8 cellular contexts compared by ENCODE assay signal in the genomic region with DNA sequence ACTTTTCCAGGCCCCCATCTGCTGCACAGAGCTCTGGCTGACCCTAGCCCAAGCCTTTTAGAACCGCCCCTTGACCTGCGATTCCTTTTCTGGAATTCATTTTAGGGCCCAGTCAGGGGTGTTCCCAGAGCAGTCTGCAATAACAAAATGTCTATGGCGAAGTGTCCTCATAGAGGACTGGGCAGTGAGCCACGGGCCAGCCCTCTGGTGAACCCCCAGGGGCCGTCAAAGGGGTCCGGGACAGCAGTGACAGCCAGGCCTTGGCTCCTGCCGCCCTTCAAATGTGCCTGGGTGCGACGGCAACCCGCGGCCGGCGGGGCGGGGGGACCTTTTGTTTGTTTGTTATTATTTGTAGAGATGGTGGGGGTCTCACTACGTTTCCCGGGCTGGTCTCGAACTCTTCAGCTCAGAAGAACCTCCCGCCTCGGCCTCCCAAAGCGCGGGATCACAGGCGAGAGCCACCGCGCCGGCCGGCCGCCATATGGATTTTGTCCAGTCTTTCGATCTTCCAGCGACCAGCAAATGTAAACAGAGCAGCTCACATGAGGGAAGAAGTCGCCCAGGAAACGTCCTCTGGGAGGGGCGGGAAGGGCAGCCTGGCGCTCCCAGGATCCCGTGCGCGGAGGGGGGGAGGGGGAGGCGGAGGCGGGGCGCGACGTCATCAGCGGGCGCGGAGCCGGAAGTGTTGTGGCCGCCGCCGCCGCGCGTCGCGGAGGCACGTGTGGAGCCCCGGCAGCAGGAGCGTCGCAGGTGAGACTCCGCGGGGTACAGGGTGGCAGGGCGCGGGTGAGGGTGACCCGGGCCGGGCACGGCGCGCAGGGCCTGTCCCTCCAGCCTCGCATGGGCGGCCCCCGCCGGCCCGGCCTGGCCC. TPM values are rescaled to one million over a fixed set of nuclear protein-coding genes. Genes with fewer than 3 reads are reported as not detected.
A peak's percentile ranks its signal among the peaks of the same experiment; 100 is the strongest.
DNase-seq lines count a peak whose midpoint lies in the region; ATAC-seq and TF ChIP-seq lines count a peak whose summit lies in the region.

TSS of gene TRMT61A (plus strand) at position 685 of the 871 bp plus-strand sequence. CDS start 783 bp downstream, outside the sequence.

- POLR2A ChIA-PET in CD4-positive, alpha-beta memory T cell (lab: Charles Lee; ENCODE audit: partially characterized antibody) = interaction anchor here (0.7 to 5.9 kb wide), 10 partner anchors 7 to 195 kb away, joined by 3 to 31 read pairs (median 5); partner anchors contain the start of genes BAG5, CKB, COA8 and EIF5

- peaks cover 0 to 2% of the 10 kb centered on the region in 2 donors for H3K36me3 Mint-ChIP-seq in CD4-positive, alpha-beta memory T cell
- H3K36me3 Mint-ChIP-seq in activated naive CD8-positive, alpha-beta T cell treated with anti-CD3 and anti-CD28 coated beads for 36 hours = peaks cover 12% of the 10 kb centered on the region
- H3K36me3 Mint-ChIP-seq in glutamatergic neuron (ENCODE audit: unreplicated experiment) (no peaks in the 10 kb centered on the region), osteocyte (ENCODE audit: unreplicated experiment) (no peaks in the 10 kb centered on the region)

- peak within 1 kb of the TSS; percentile 71 to 93 for H3K4me3 ChIP-seq in CD4-positive, alpha-beta memory T cell (ENCODE audit: low read length in 2 of 2)
- H3K4me3 ChIP-seq in thymus (ENCODE audit: low read length) = peak within 1 kb of the TSS; percentile 71

- peak within 1 kb of the TSS; percentile 76 for H3K27ac ChIP-seq in CD4-positive, alpha-beta memory T cell (ENCODE audit: low read depth, low read length)
- peak within 1 kb of the TSS; percentile 76 for H3K27ac ChIP-seq in thymus (ENCODE audit: low read depth)

- peaks cover 30% of the 10 kb centered on the region for H3K4me1 ChIP-seq in CD4-positive, alpha-beta memory T cell (ENCODE audit: insufficient read depth, low read length)
- H3K4me1 ChIP-seq in thymus (ENCODE audit: control insufficient read depth, insufficient read depth, low read length) = peaks cover 6% of the 10 kb centered on the region

- intact Hi-C loops in CD4-positive, alpha-beta memory T cell (cut with micrococcal nuclease) = loop anchor here (1.0 to 2.0 kb wide), 2 partner anchors 7 to 34 kb away; partner anchors contain the start of genes BAG5 and COA8

- H3K9me3 Mint-ChIP-seq in CD4-positive, alpha-beta memory T cell = no peaks in the 10 kb centered on the region
- no peaks in the 10 kb centered on the region for H3K9me3 Mint-ChIP-seq in activated naive CD8-positive, alpha-beta T cell treated with anti-CD3 and anti-CD28 coated beads for 36 hours
- H3K9me3 Mint-ChIP-seq in glutamatergic neuron (ENCODE audit: unreplicated experiment) = peaks cover 3% of the 10 kb centered on the region
- H3K9me3 Mint-ChIP-seq in osteocyte (ENCODE audit: unreplicated experiment) = no peaks in the 10 kb centered on the region

- H3K9me3 ChIP-seq in CD4-positive, alpha-beta memory T cell (ENCODE audit: control insufficient read depth in 1 of 2, low read length in 2 of 2) = no peaks in the 10 kb centered on the region
- no peaks in the 10 kb centered on the region for H3K9me3 ChIP-seq in thymus (ENCODE audit: control insufficient read depth)

- no peak for TF ChIP-seq CTCF in glutamatergic neuron (IDR thresholded peaks at IDR 0.05; ENCODE audit: partially characterized antibody, unreplicated experiment)
- no peak for TF ChIP-seq CTCF in osteocyte (IDR thresholded peaks at IDR 0.05)

- peak within 1 kb of the TSS; percentile 95 to 97 (median 96) for H3K27ac Mint-ChIP-seq in CD4-positive, alpha-beta memory T cell
- peak within 1 kb of the TSS; percentile 96 for H3K27ac Mint-ChIP-seq in activated naive CD8-positive, alpha-beta T cell treated with anti-CD3 and anti-CD28 coated beads for 36 hours
- H3K27ac Mint-ChIP-seq in glutamatergic neuron (ENCODE audit: unreplicated experiment) (peak within 1 kb of the TSS; percentile 99), osteocyte (ENCODE audit: unreplicated experiment) (peak within 1 kb of the TSS; percentile 99)

- no peaks in the 10 kb centered on the region for H3K27me3 ChIP-seq in CD4-positive, alpha-beta memory T cell (ENCODE audit: insufficient read depth, low read length)
- H3K27me3 ChIP-seq in thymus (ENCODE audit: control insufficient read depth, insufficient read depth) = peaks cover 8% of the 10 kb centered on the region

- peak; percentile 40 for ATAC-seq in GM21619 (IDR thresholded peaks at IDR 0.05; ENCODE audit: unreplicated experiment)

- peak; percentile 72 to 77 (median 74) for DNase-seq in CD4-positive, alpha-beta memory T cell
- DNase-seq in NAMALWA (ENCODE audit: low spot score) (peak; percentile 66), SKM-1 (lab: John Stamatoyannopoulos, UW; ENCODE audit: unreplicated experiment) (peak; percentile 29), glutamatergic neuron (peak; percentile 91), osteocyte (ENCODE audit: extremely low spot score, unreplicated experiment) (peak; percentile 94)
- DNase-seq in activated naive CD8-positive, alpha-beta T cell treated with anti-CD3 and anti-CD28 coated beads for 36 hours = peak; percentile 73

- peaks cover 17 to 53% (median 26%) of the 10 kb centered on the region in 4 donors for H3K4me1 Mint-ChIP-seq in CD4-positive, alpha-beta memory T cell
- H3K4me1 Mint-ChIP-seq in activated naive CD8-positive, alpha-beta T cell treated with anti-CD3 and anti-CD28 coated beads for 36 hours = peaks cover 29% of the 10 kb centered on the region
- H3K4me1 Mint-ChIP-seq in glutamatergic neuron (ENCODE audit: low read depth, unreplicated experiment) = peaks cover 26% of the 10 kb centered on the region
- peaks cover 33% of the 10 kb centered on the region for H3K4me1 Mint-ChIP-seq in osteocyte (ENCODE audit: unreplicated experiment)

- H3K27me3 Mint-ChIP-seq in CD4-positive, alpha-beta memory T cell = peaks cover 0 to under 1% of the 10 kb centered on the region in 2 donors
- peaks cover 7% of the 10 kb centered on the region for H3K27me3 Mint-ChIP-seq in activated naive CD8-positive, alpha-beta T cell treated with anti-CD3 and anti-CD28 coated beads for 36 hours
- H3K27me3 Mint-ChIP-seq in glutamatergic neuron (ENCODE audit: unreplicated experiment) (peaks cover 17% of the 10 kb centered on the region), osteocyte (ENCODE audit: unreplicated experiment) (peaks cover 1% of the 10 kb centered on the region)

- CTCF ChIA-PET in CD4-positive, alpha-beta memory T cell (lab: Charles Lee; ENCODE audit: partially characterized antibody) = interaction anchor here (1.4 to 2.4 kb wide), 3 partner anchors 10 to 100 kb away, joined by 3 to 12 read pairs (median 3); partner anchors contain the start of gene KLC1

- H3K4me3 Mint-ChIP-seq in CD4-positive, alpha-beta memory T cell = peak within 1 kb of the TSS; percentile 91 to 96 (median 93)
- H3K4me3 Mint-ChIP-seq in activated naive CD8-positive, alpha-beta T cell treated with anti-CD3 and anti-CD28 coated beads for 36 hours = peak within 1 kb of the TSS; percentile 98
- H3K4me3 Mint-ChIP-seq in glutamatergic neuron (ENCODE audit: unreplicated experiment) (peak within 1 kb of the TSS; percentile 96), osteocyte (ENCODE audit: unreplicated experiment) (peak within 1 kb of the TSS; percentile 94)

- WGBS in thymus = 7% methylated on average over 70 of the region's 71 CpGs

- no peaks in the 10 kb centered on the region for H3K36me3 ChIP-seq in CD4-positive, alpha-beta memory T cell (ENCODE audit: insufficient read depth, low read length)
- H3K36me3 ChIP-seq in thymus (ENCODE audit: control insufficient read depth, insufficient read depth) = peaks cover 9% of the 10 kb centered on the region

RNA-seq across cellular contexts. Expression of gene TRMT61A, which starts in this region (rescaled TPM):
- 10 to 100 TPM; 14.0 TPM for total RNA-seq in CD4-positive, alpha-beta memory T cell
- polyA plus RNA-seq in CD4-positive, alpha-beta memory T cell = 1 to 10 TPM; 4.6 to 9.3 TPM
- 10 to 100 TPM; 20.6 to 22.1 TPM for total RNA-seq in activated naive CD8-positive, alpha-beta T cell treated with anti-CD3 and anti-CD28 coated beads for 36 hours
- 7.8 TPM for total RNA-seq in glutamatergic neuron (ENCODE audit: unreplicated experiment)
- 10.9 and 11.5 TPM in 2 replicates for total RNA-seq in osteocyte
- polyA plus RNA-seq in thymus = 8.6 TPM

Comparison
In these comparisons a context has a peak if more than half of its experiments do, and no peak if none do; other contexts are left out.
1. Peak in every context shown above with its lines: DNase-seq, ATAC-seq, H3K4me3 ChIP-seq and H3K27ac ChIP-seq.
2. DNase-seq: peak in every context shown above with its lines; median percentile 94 in osteocyte; 91 in glutamatergic neuron; 74 in CD4-positive, alpha-beta memory T cell; 73 in activated naive CD8-positive, alpha-beta T cell treated with anti-CD3 and anti-CD28 coated beads for 36 hours; 66 in NAMALWA; 29 in SKM-1.